25 cellular contexts compared by ENCODE assay signal in genomic region chr22:29487587-29487986, GRCh38. TPM values are rescaled to one million over a fixed set of nuclear protein-coding genes. Genes with fewer than 3 reads are reported as not detected.
"Had no signal": no experiment of that assay in that cellular context is flagged by ENCODE, and none has a peak within 500 bp of the region (broad histone marks: within the 10 kb centered on the region; RNA-seq: fewer than 3 reads in every experiment).

No MANE protein-coding gene starts in this region.

- H3K27ac ChIP-seq: RWPE1 had no signal

- H3K27me3 ChIP-seq: MG63 had no signal

- H3K4me2 ChIP-seq: SK-N-SH had no signal

- DNase-seq: IMR-90, Karpas-422, KG1, MG63, NCI-H1092, NCI-H1105 treated with DMSO at 0.1 percent for 48 hours, NCI-H1417 treated with DMSO at 0.1 percent for 48 hours, NCI-H187, NCI-H2029, NCI-H2081 treated with DMSO at 0.1 percent for 48 hours, NCI-H2171, NCI-H226, NCI-H446, NCI-H510A, NCI-H524 treated with DMSO at 0.1 percent for 48 hours, NCI-H69, NCI-H774, PC-3, SHP77, SK-N-SH had no signal

- H3K9me3 ChIP-seq: MG63, SK-N-SH had no signal

- ATAC-seq: HepG2, Panc1, PC-3 had no signal

- H3K4me3 ChIP-seq: MG63 had no signal

- H3K36me3 ChIP-seq: MG63 had no signal

- H3K9ac ChIP-seq: SK-N-SH had no signal

RNA-seq across cellular contexts. Expression of gene NEFH, which starts 7.6 kb away (rescaled TPM):
- total RNA-seq: HepG2, HT1080, PC-3 had no signal

RNA-seq across cellular contexts. Expression of gene RFPL1, which starts 49.2 kb away (rescaled TPM):
- total RNA-seq: HepG2, HT1080, IMR-90, PC-3, SK-MEL-5 had no signal
